12 cellular contexts compared by ENCODE assay signal in genomic region chr14:24338843-24339242, GRCh38. TPM values are rescaled to one million over a fixed set of nuclear protein-coding genes. Genes with fewer than 3 reads are reported as not detected.
DNase-seq lines count a peak whose midpoint lies in the region; TF ChIP-seq lines count a peak whose summit lies in the region.
"Had no signal": no experiment of that assay in that cellular context is flagged by ENCODE, and none has a peak within 500 bp of the region (broad histone marks: within the 10 kb centered on the region; RNA-seq: fewer than 3 reads in every experiment).

No MANE protein-coding gene starts in this region.

- POLR2A ChIA-PET in CD4-positive, alpha-beta memory T cell (lab: Charles Lee; ENCODE audit: partially characterized antibody) = interaction anchor here (0.8 to 12.5 kb wide), 11 partner anchors 8 to 150 kb away, joined by 3 to 361 read pairs (median 6); partner anchors contain the start of genes CBLN3, CHMP4A, CIDEB and IPO4

- no peak overlapping the region for H2AK5ac ChIP-seq in trophoblast cell (ENCODE audit: low read length)

- H3K23ac ChIP-seq in trophoblast cell (ENCODE audit: low read length) = no peak overlapping the region

- H4K8ac ChIP-seq in trophoblast cell (ENCODE audit: low read depth, low read length) = no peak overlapping the region

- H3K9me3 ChIP-seq in CD4-positive, alpha-beta memory T cell (ENCODE audit: control insufficient read depth in 1 of 2, low read length in 2 of 2) = no peaks in the 10 kb centered on the region
- H3K9me3 ChIP-seq in esophagus muscularis mucosa (no peaks in the 10 kb centered on the region), trophoblast cell (ENCODE audit: insufficient read depth, low read depth, low read length) (peaks cover 9% of the 10 kb centered on the region)

- no peak overlapping the region for H4K12ac ChIP-seq in trophoblast cell (ENCODE audit: low read depth, low read length)

- H3K36me3 Mint-ChIP-seq in CD4-positive, alpha-beta memory T cell = peaks cover 32% of the 10 kb centered on the region in 2 donors
- peaks cover 5% of the 10 kb centered on the region for H3K36me3 Mint-ChIP-seq in IgD-negative memory B cell

- peaks cover 7 to 13% of the 10 kb centered on the region in 2 donors for H3K27me3 Mint-ChIP-seq in CD4-positive, alpha-beta memory T cell
- H3K27me3 Mint-ChIP-seq in IgD-negative memory B cell = peaks cover 11% of the 10 kb centered on the region

- CTCF ChIA-PET in CD4-positive, alpha-beta memory T cell (lab: Charles Lee; ENCODE audit: partially characterized antibody) = interaction anchor here (0.9 to 23.0 kb wide), 4 partner anchors 9 to 93 kb away, joined by 4 to 791 read pairs (median 118); partner anchors contain the start of genes CBLN3, CIDEB, KHNYN and LTB4R

- H3K27ac Mint-ChIP-seq in CD4-positive, alpha-beta memory T cell = peak overlapping the region in 4 of 7 donors; percentile 16 to 80 (median 60)
- H3K27ac Mint-ChIP-seq in IgD-negative memory B cell = peak overlapping the region in 1 of 3 donors; percentile 94

- no peak overlapping the region for H2AFZ ChIP-seq in trophoblast cell (ENCODE audit: insufficient read depth, low read length, poor library complexity)

- H3K18ac ChIP-seq in trophoblast cell (ENCODE audit: low read length) = no peak overlapping the region

- peak overlapping the region; percentile 93 to 98 (median 96) for H3K4me3 Mint-ChIP-seq in CD4-positive, alpha-beta memory T cell
- peak overlapping the region; percentile 94 to 98 (median 96) for H3K4me3 Mint-ChIP-seq in IgD-negative memory B cell

- H3K27me3 ChIP-seq in CD4-positive, alpha-beta memory T cell (ENCODE audit: insufficient read depth, low read length) = peaks cover 9% of the 10 kb centered on the region
- H3K27me3 ChIP-seq in esophagus muscularis mucosa (peaks cover 0 to 48% (median 22%) of the 10 kb centered on the region in 4 donors), trophoblast cell (ENCODE audit: insufficient read depth, low read length) (peaks cover 43% of the 10 kb centered on the region)

- H3K9ac ChIP-seq in trophoblast cell (ENCODE audit: low read length) = no peak overlapping the region

- peak overlapping the region; percentile 85 to 86 for H3K4me3 ChIP-seq in CD4-positive, alpha-beta memory T cell (ENCODE audit: low read length in 2 of 2)
- peak overlapping the region; percentile 41 to 58 (median 51) for H3K4me3 ChIP-seq in esophagus muscularis mucosa
- H3K4me3 ChIP-seq in trophoblast cell (ENCODE audit: low read depth, low read length) = no peak overlapping the region
- H3K4me3 ChIP-seq: K562 had no signal

- no peak for DNase-seq in CD4-positive, alpha-beta memory T cell
- DNase-seq in esophagus muscularis mucosa (ENCODE audit: extremely low spot score) (no peak), trophoblast cell (no peak), SHP77 treated with DMSO at 0.1 percent for 48 hours (lab: John Stamatoyannopoulos, UW) (no peak), A172 (ENCODE audit: low spot score) (no peak), HUDEP-2 (lab: John Stamatoyannopoulos, UW; ENCODE audit: unreplicated experiment in 76 of 76) (no peak), NCI-H2227 treated with DMSO at 0.1 percent for 48 hours (lab: John Stamatoyannopoulos, UW) (no peak)
- DNase-seq: amygdala, NCI-H526 had no signal

- intact Hi-C loops in CD4-positive, alpha-beta memory T cell (cut with micrococcal nuclease) = no loop called here
- intact Hi-C loops in esophagus muscularis mucosa (cut with DNase I) = no loop called here

- H3K79me2 ChIP-seq in trophoblast cell (ENCODE audit: control insufficient read depth, insufficient read depth, low read length, poor library complexity) = peaks cover 3% of the 10 kb centered on the region

- no peak for TF ChIP-seq POLR2A in esophagus muscularis mucosa (IDR thresholded peaks at IDR 0.05; ENCODE audit: low read depth)

- H3K79me1 ChIP-seq in trophoblast cell (ENCODE audit: low read length) = peaks cover 4% of the 10 kb centered on the region

- H2BK12ac ChIP-seq in trophoblast cell (ENCODE audit: low read length) = no peak overlapping the region

- H3K4me1 Mint-ChIP-seq in CD4-positive, alpha-beta memory T cell = peaks cover 20 to 56% (median 35%) of the 10 kb centered on the region in 4 donors
- H3K4me1 Mint-ChIP-seq in IgD-negative memory B cell = peaks cover 7 to 17% (median 17%) of the 10 kb centered on the region in 3 donors

- peaks cover 38% of the 10 kb centered on the region for H3K4me1 ChIP-seq in CD4-positive, alpha-beta memory T cell (ENCODE audit: insufficient read depth, low read length)
- H3K4me1 ChIP-seq in esophagus muscularis mucosa (peaks cover 27 to 36% (median 33%) of the 10 kb centered on the region in 4 donors), trophoblast cell (ENCODE audit: control insufficient read depth in 1 of 2, insufficient read depth in 2 of 2, low read length in 2 of 2) (peaks cover 22 to 24% of the 10 kb centered on the region in 2 experiments)

- H3K4ac ChIP-seq in trophoblast cell (ENCODE audit: low read depth, low read length) = no peak overlapping the region

- peak overlapping the region; percentile 16 for H3K4me2 ChIP-seq in trophoblast cell (ENCODE audit: low read length)

- 85% methylated on average over 3 of the region's 14 CpGs for WGBS in esophagus muscularis mucosa
- WGBS in trophoblast cell (ENCODE audit: extremely low coverage, insufficient coverage, insufficient read length) = no CpG with 5 or more reads among the region's 14 CpGs

- no peak overlapping the region for H4K91ac ChIP-seq in trophoblast cell (ENCODE audit: low read depth, low read length)

- no peaks in the 10 kb centered on the region for H3K9me3 Mint-ChIP-seq in CD4-positive, alpha-beta memory T cell
- H3K9me3 Mint-ChIP-seq in IgD-negative memory B cell = no peaks in the 10 kb centered on the region

- peaks cover 18% of the 10 kb centered on the region for H3K36me3 ChIP-seq in CD4-positive, alpha-beta memory T cell (ENCODE audit: insufficient read depth, low read length)
- no peaks in the 10 kb centered on the region for H3K36me3 ChIP-seq in esophagus muscularis mucosa
- H3K36me3 ChIP-seq in trophoblast cell (ENCODE audit: control insufficient read depth in 1 of 2, insufficient read depth in 2 of 2, low read length in 2 of 2) = no peaks in the 10 kb centered on the region

- H2BK120ac ChIP-seq in trophoblast cell (ENCODE audit: insufficient read depth, low read length, poor library complexity) = no peak overlapping the region

- no peak for TF ChIP-seq EP300 in esophagus muscularis mucosa (IDR thresholded peaks at IDR 0.05)

- no peak overlapping the region for H3K27ac ChIP-seq in CD4-positive, alpha-beta memory T cell (ENCODE audit: low read depth, low read length)
- peak overlapping the region in 2 of 4 donors; percentile 49 to 63 for H3K27ac ChIP-seq in esophagus muscularis mucosa (replicated peaks in 1 of 4)
- H3K27ac ChIP-seq in trophoblast cell (ENCODE audit: low read depth, low read length) = no peak overlapping the region

- no peak for TF ChIP-seq CTCF in esophagus muscularis mucosa (IDR thresholded peaks at IDR 0.05)

- H3K14ac ChIP-seq in trophoblast cell (ENCODE audit: low read length) = no peak overlapping the region

- H2BK5ac ChIP-seq in trophoblast cell (ENCODE audit: low read depth, low read length, poor library complexity) = no peak overlapping the region

RNA-seq across cellular contexts. Expression of gene RIPK3, which starts 0.9 kb away (rescaled TPM):
- total RNA-seq in CD4-positive, alpha-beta memory T cell = 10 to 100 TPM; 63.0 to 63.5 TPM
- 10 to 100 TPM in 1 of 2 donors, 1 to 10 TPM in 1; 6.2 to 16.7 TPM for polyA plus RNA-seq in CD4-positive, alpha-beta memory T cell
- 14.8 TPM for polyA plus RNA-seq in IgD-negative memory B cell
- 1 to 10 TPM; 3.8 to 6.4 (median 6.1) TPM for total RNA-seq in esophagus muscularis mucosa
- polyA plus RNA-seq in trophoblast cell (2013) = 0.36 and 0.47 TPM in 2 replicates
- not detected in 2 replicates for total RNA-seq in A172 (2014; rRNA removed; shearing (Covaris generic))
- total RNA-seq: myocyte had no signal

RNA-seq across cellular contexts. Expression of gene ADCY4, which starts 4.0 kb away (rescaled TPM):
- 1 to 10 TPM; 7.1 to 8.1 TPM for total RNA-seq in CD4-positive, alpha-beta memory T cell
- under 1 TPM; 0.48 to 0.62 TPM for polyA plus RNA-seq in CD4-positive, alpha-beta memory T cell
- polyA plus RNA-seq in IgD-negative memory B cell = 0.75 TPM
- 10 to 100 TPM; 21.5 to 36.9 (median 27.9) TPM for total RNA-seq in esophagus muscularis mucosa
- 2.7 and 3.6 TPM in 2 replicates for polyA plus RNA-seq in trophoblast cell (2013)
- 0.05 TPM in 1 of 2 replicates, not detected in the other for total RNA-seq in A172 (2014; rRNA removed; shearing (Covaris generic))
- total RNA-seq: myocyte had no signal

RNA-seq across cellular contexts. Expression of gene LTB4R, which starts 27.5 kb away (rescaled TPM):
- total RNA-seq in CD4-positive, alpha-beta memory T cell = 10 to 100 TPM; 19.5 to 20.0 TPM
- polyA plus RNA-seq in CD4-positive, alpha-beta memory T cell = 10 to 100 TPM in 1 of 2 donors, 1 to 10 TPM in 1; 9.6 to 10.6 TPM
- polyA plus RNA-seq in IgD-negative memory B cell = 2.5 TPM
- 1 to 10 TPM in 3 of 4 donors, under 1 TPM in 1; 0.42 to 6.0 (median 2.9) TPM for total RNA-seq in esophagus muscularis mucosa
- polyA plus RNA-seq in trophoblast cell (2013) = 3.9 and 4.0 TPM in 2 replicates
- total RNA-seq in A172 (2014; rRNA removed; shearing (Covaris generic)) = 2.3 and 2.9 TPM in 2 replicates

RNA-seq across cellular contexts. Expression of gene LTB4R2, which starts 28.9 kb away (rescaled TPM):
- 10 to 100 TPM; 18.0 to 18.8 TPM for total RNA-seq in CD4-positive, alpha-beta memory T cell
- polyA plus RNA-seq in CD4-positive, alpha-beta memory T cell = 1 to 10 TPM; 2.3 to 3.2 TPM
- 0.97 TPM for polyA plus RNA-seq in IgD-negative memory B cell
- 1 to 10 TPM; 1.7 to 3.7 (median 2.4) TPM for total RNA-seq in esophagus muscularis mucosa
- polyA plus RNA-seq in trophoblast cell (2013) = 2.7 and 2.9 TPM in 2 replicates
- 4.7 and 5.9 TPM in 2 replicates for total RNA-seq in A172 (2014; rRNA removed; shearing (Covaris generic))

RNA-seq across cellular contexts. Expression of gene NFATC4, which starts 29.1 kb away (rescaled TPM):
- not detected for total RNA-seq in CD4-positive, alpha-beta memory T cell
- not detected for polyA plus RNA-seq in CD4-positive, alpha-beta memory T cell
- 0.20 TPM for polyA plus RNA-seq in IgD-negative memory B cell
- total RNA-seq in esophagus muscularis mucosa = 10 to 100 TPM; 38.8 to 65.2 (median 48.3) TPM
- polyA plus RNA-seq in trophoblast cell (2013) = 33.4 and 33.6 TPM in 2 replicates
- not detected in 2 replicates for total RNA-seq in A172 (2014; rRNA removed; shearing (Covaris generic))

Comparison
In these comparisons a context has a peak if more than half of its experiments do, and no peak if none do; other contexts are left out.
1. RNA of gene RIPK3, which starts 0.9 kb away (total RNA-seq): 63.0 to 63.5 TPM in CD4-positive, alpha-beta memory T cell; 3.8 to 6.4 TPM in esophagus muscularis mucosa and not detected in A172; every median in the first group is over 4 times any median in the second.